Comparison of ENCODE assay signal across 23 cellular contexts in the genomic region with DNA sequence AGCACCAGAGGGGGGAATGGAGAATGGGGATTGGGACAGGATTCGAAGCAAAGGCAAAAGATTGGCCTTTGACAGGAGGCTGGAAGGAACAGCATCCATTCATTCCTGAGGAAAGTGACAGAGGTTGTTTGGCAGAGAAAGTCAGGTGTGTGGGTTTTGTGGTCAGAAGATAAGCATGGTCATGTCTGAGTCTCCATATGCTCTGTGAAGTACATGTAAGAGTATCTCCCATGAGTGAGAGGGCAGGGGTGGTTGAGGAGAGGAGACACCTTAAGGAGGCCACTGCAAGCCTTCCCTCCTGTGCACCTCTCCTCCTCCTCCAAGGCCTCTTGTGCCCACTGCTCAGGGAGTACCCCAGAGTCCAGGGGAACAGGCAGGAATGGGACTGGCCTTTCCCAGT. TPM values are rescaled to one million over a fixed set of nuclear protein-coding genes. Genes with fewer than 3 reads are reported as not detected.
"Had no signal": no experiment of that assay in that cellular context is flagged by ENCODE, and none has a peak within 500 bp of the region (broad histone marks: within the 10 kb centered on the region; RNA-seq: fewer than 3 reads in every experiment).

No MANE protein-coding gene starts in this region.

- H3K27me3 ChIP-seq: gastrocnemius medialis, thyroid gland had no signal

- H3K27ac Mint-ChIP-seq: activated CD8-positive, alpha-beta T cell treated with anti-CD3 and anti-CD28 coated beads, Interleukin-2, amount 10 ng/mL, durations not matched to agents 7 days and 5 days; activated naive CD4-positive, alpha-beta T cell treated with anti-CD3 and anti-CD28 coated beads, Interleukin-2, amount 50 U/mL, for 72 hours; brain; immature natural killer cell; stimulated activated naive B cell treated with anti-CD40 and anti-IgM and Interleukin-4, amounts not matched to agents 10 μg/mL and 1 μg/mL and 100 μg/mL, for 72 hours; T-helper 17 cell; WTC11 had no signal

- H3K4me1 Mint-ChIP-seq: brain; immature natural killer cell; naive B cell; stimulated activated naive B cell treated with anti-CD40 and anti-IgM and Interleukin-4, amounts not matched to agents 10 μg/mL and 1 μg/mL and 100 μg/mL, for 72 hours had no signal

- FAIRE-seq: endothelial cell of umbilical vein, urothelium cell line had no signal

- ATAC-seq: activated CD8-positive, alpha-beta T cell treated with anti-CD3 and anti-CD28 coated beads, Interleukin-2, amount 10 ng/mL, durations not matched to agents 7 days and 5 days; activated naive CD4-positive, alpha-beta T cell treated with anti-CD3 and anti-CD28 coated beads, Interleukin-2, amount 50 U/mL, for 72 hours; gastrocnemius medialis; heart left ventricle; left colon; stimulated activated naive B cell treated with anti-CD40 and anti-IgM and Interleukin-4, amounts not matched to agents 10 μg/mL and 1 μg/mL and 100 μg/mL, for 72 hours; T-helper 17 cell had no signal

- H3K36me3 Mint-ChIP-seq: activated naive CD4-positive, alpha-beta T cell treated with anti-CD3 and anti-CD28 coated beads, Interleukin-2, amount 50 U/mL, for 72 hours; brain; immature natural killer cell; naive B cell; stimulated activated naive B cell treated with anti-CD40 and anti-IgM and Interleukin-4, amounts not matched to agents 10 μg/mL and 1 μg/mL and 100 μg/mL, for 72 hours had no signal

- H3K36me3 ChIP-seq: gastrocnemius medialis, heart left ventricle, neutrophil, thyroid gland had no signal

- H3K9me3 Mint-ChIP-seq: activated naive CD4-positive, alpha-beta T cell treated with anti-CD3 and anti-CD28 coated beads, Interleukin-2, amount 50 U/mL, for 72 hours; brain; immature natural killer cell; naive B cell; stimulated activated naive B cell treated with anti-CD40 and anti-IgM and Interleukin-4, amounts not matched to agents 10 μg/mL and 1 μg/mL and 100 μg/mL, for 72 hours had no signal

- H3K4me3 Mint-ChIP-seq: activated CD8-positive, alpha-beta T cell treated with anti-CD3 and anti-CD28 coated beads, Interleukin-2, amount 10 ng/mL, durations not matched to agents 7 days and 5 days; brain; immature natural killer cell; naive B cell; stimulated activated naive B cell treated with anti-CD40 and anti-IgM and Interleukin-4, amounts not matched to agents 10 μg/mL and 1 μg/mL and 100 μg/mL, for 72 hours; T-helper 17 cell; WTC11 had no signal

- DNase-seq: activated CD4-positive, alpha-beta T cell treated with anti-CD3 and anti-CD28 coated beads for 4 hours; activated CD8-positive, alpha-beta memory T cell treated with anti-CD3 and anti-CD28 coated beads, Interleukin-2, amount 50 U/mL, for 4 hours; activated CD8-positive, alpha-beta T cell treated with anti-CD3 and anti-CD28 coated beads, Interleukin-2, amount 10 ng/mL, durations not matched to agents 7 days and 5 days; activated effector memory CD4-positive, alpha-beta T cell treated with anti-CD3 and anti-CD28 coated beads, Interleukin-2, amount 50 U/mL, for 16 hours; activated T-cell treated with anti-CD3 and anti-CD28 coated beads, Interleukin-2, amount 50 U/mL, for 48 hours; cortex of kidney; effector CD8-positive, alpha-beta T cell; gastrocnemius medialis; heart left ventricle; immature natural killer cell; left colon; naive B cell; retina; stimulated activated naive B cell treated with anti-CD40 and anti-IgM and Interleukin-4, amounts not matched to agents 10 μg/mL and 1 μg/mL and 100 μg/mL, for 72 hours; T-helper 17 cell; thyroid gland had no signal

- H3K4me3 ChIP-seq: gastrocnemius medialis, heart left ventricle, lung, thyroid gland had no signal

- H3K9me3 ChIP-seq: gastrocnemius medialis, heart left ventricle, neutrophil, thyroid gland had no signal

- H3K4me1 ChIP-seq: gastrocnemius medialis, heart left ventricle, thyroid gland had no signal

- H3K27ac ChIP-seq: gastrocnemius medialis, heart left ventricle, neutrophil, thyroid gland had no signal

RNA-seq across cellular contexts. Expression of a gene that starts 1.9 kb away (rescaled TPM):
- total RNA-seq: activated CD8-positive, alpha-beta T cell treated with anti-CD3 and anti-CD28 coated beads, Interleukin-2, amount 10 ng/mL, durations not matched to agents 7 days and 5 days; activated naive CD4-positive, alpha-beta T cell treated with anti-CD3 and anti-CD28 coated beads, Interleukin-2, amount 50 U/mL, for 72 hours; endothelial cell of umbilical vein; gastrocnemius medialis; heart left ventricle; left colon; lung; T-helper 17 cell; thyroid gland had no signal
- polyA plus RNA-seq: endothelial cell of umbilical vein, heart left ventricle, immature natural killer cell, lung had no signal

RNA-seq across cellular contexts. Expression of a gene that starts 25.6 kb away (rescaled TPM):
- total RNA-seq: activated CD8-positive, alpha-beta T cell treated with anti-CD3 and anti-CD28 coated beads, Interleukin-2, amount 10 ng/mL, durations not matched to agents 7 days and 5 days; activated naive CD4-positive, alpha-beta T cell treated with anti-CD3 and anti-CD28 coated beads, Interleukin-2, amount 50 U/mL, for 72 hours; endothelial cell of umbilical vein; gastrocnemius medialis; heart left ventricle; left colon; lung; T-helper 17 cell; thyroid gland; WTC11 had no signal
- polyA plus RNA-seq: endothelial cell of umbilical vein, heart left ventricle, immature natural killer cell, lung had no signal

RNA-seq across cellular contexts. Expression of a gene that starts 36.0 kb away (rescaled TPM):
- total RNA-seq: activated CD8-positive, alpha-beta T cell treated with anti-CD3 and anti-CD28 coated beads, Interleukin-2, amount 10 ng/mL, durations not matched to agents 7 days and 5 days; activated naive CD4-positive, alpha-beta T cell treated with anti-CD3 and anti-CD28 coated beads, Interleukin-2, amount 50 U/mL, for 72 hours; endothelial cell of umbilical vein; gastrocnemius medialis; heart left ventricle; left colon; lung; T-helper 17 cell; thyroid gland; WTC11 had no signal
- polyA plus RNA-seq: endothelial cell of umbilical vein, heart left ventricle, immature natural killer cell, lung had no signal
